Comparison of ENCODE assay signal across 10 cellular contexts in the genomic region with DNA sequence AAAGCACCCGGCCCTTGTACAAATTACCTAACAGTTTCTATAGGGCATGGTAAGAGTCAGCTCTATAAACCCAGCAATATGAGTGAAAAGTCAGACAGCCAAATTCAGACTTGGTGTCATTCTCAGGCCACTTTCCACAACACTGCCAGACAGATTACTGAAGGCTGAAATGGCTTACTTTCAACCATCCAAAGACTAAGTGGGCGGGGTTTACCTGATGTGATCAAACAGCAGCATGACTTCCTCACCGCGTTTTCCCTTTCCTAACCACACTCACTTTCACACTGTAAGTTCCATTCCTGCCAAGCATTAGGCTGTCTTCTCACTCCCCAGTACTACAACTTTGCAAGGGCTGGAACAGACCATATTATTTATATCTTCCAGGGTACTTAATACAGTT.
DNase-seq lines count a peak whose midpoint lies in the region; ATAC-seq and TF ChIP-seq lines count a peak whose summit lies in the region.
"Had no signal": no experiment of that assay in that cellular context is flagged by ENCODE, and none has a peak within 500 bp of the region (broad histone marks: within the 10 kb centered on the region; RNA-seq: fewer than 3 reads in every experiment).

No MANE protein-coding gene starts in this region.

- no peak overlapping the region for H2BK5ac ChIP-seq in trophoblast cell (ENCODE audit: low read depth, low read length, poor library complexity)

- no peaks in the 10 kb centered on the region for H3K4me1 ChIP-seq in trophoblast cell (ENCODE audit: control insufficient read depth in 1 of 2, insufficient read depth in 2 of 2, low read length in 2 of 2)

- no peaks in the 10 kb centered on the region for H3K36me3 ChIP-seq in trophoblast cell (ENCODE audit: control insufficient read depth in 1 of 2, insufficient read depth in 2 of 2, low read length in 2 of 2)

- no peak overlapping the region for H4K8ac ChIP-seq in trophoblast cell (ENCODE audit: low read depth, low read length)

- no peak overlapping the region for H4K12ac ChIP-seq in trophoblast cell (ENCODE audit: low read depth, low read length)

- H3K27ac ChIP-seq in trophoblast cell (ENCODE audit: low read depth, low read length) = no peak overlapping the region
- H3K27ac ChIP-seq: SK-N-MC had no signal

- H3K14ac ChIP-seq in trophoblast cell (ENCODE audit: low read length) = no peak overlapping the region

- H3K79me2 ChIP-seq in trophoblast cell (ENCODE audit: control insufficient read depth, insufficient read depth, low read length, poor library complexity) = no peaks in the 10 kb centered on the region

- H2BK120ac ChIP-seq in trophoblast cell (ENCODE audit: insufficient read depth, low read length, poor library complexity) = no peak overlapping the region

- no peak overlapping the region for H3K4me3 ChIP-seq in trophoblast cell (ENCODE audit: low read depth, low read length)
- H3K4me3 ChIP-seq: SK-N-MC had no signal

- TF ChIP-seq POLR2A in GM18505 (IDR thresholded peaks at IDR 0.05; ENCODE audit: borderline replicate concordance, extremely low read depth, insufficient read depth, insufficient read length) = no peak

- H3K27me3 ChIP-seq in trophoblast cell (ENCODE audit: insufficient read depth, low read length) = no peaks in the 10 kb centered on the region

- H2AFZ ChIP-seq in trophoblast cell (ENCODE audit: insufficient read depth, low read length, poor library complexity) = no peak overlapping the region

- no peak overlapping the region for H3K18ac ChIP-seq in trophoblast cell (ENCODE audit: low read length)

- no peak overlapping the region for H3K9ac ChIP-seq in trophoblast cell (ENCODE audit: low read length)

- H2BK12ac ChIP-seq in trophoblast cell (ENCODE audit: low read length) = no peak overlapping the region

- peak; percentile 85 for ATAC-seq in GM18505 (IDR thresholded peaks at IDR 0.05; ENCODE audit: unreplicated experiment)
- peak; percentile 74 for ATAC-seq in GM21515 (IDR thresholded peaks at IDR 0.05; ENCODE audit: unreplicated experiment)
- peak; percentile 57 for ATAC-seq in HG03469 (IDR thresholded peaks at IDR 0.05; ENCODE audit: unreplicated experiment)

- no peaks in the 10 kb centered on the region for H3K79me1 ChIP-seq in trophoblast cell (ENCODE audit: low read length)

- no peak overlapping the region for H3K4me2 ChIP-seq in trophoblast cell (ENCODE audit: low read length)

- H3K4ac ChIP-seq in trophoblast cell (ENCODE audit: low read depth, low read length) = no peak overlapping the region

- H4K91ac ChIP-seq in trophoblast cell (ENCODE audit: low read depth, low read length) = no peak overlapping the region

- no peaks in the 10 kb centered on the region for H3K9me3 ChIP-seq in trophoblast cell (ENCODE audit: insufficient read depth, low read depth, low read length)

- no CpG with 5 or more reads among the region's 4 CpGs for WGBS in trophoblast cell (ENCODE audit: extremely low coverage, insufficient coverage, insufficient read length)

- H2AK5ac ChIP-seq in trophoblast cell (ENCODE audit: low read length) = no peak overlapping the region

- no peak overlapping the region for H3K23ac ChIP-seq in trophoblast cell (ENCODE audit: low read length)

- DNase-seq in germinal center (ENCODE audit: low spot score) (peak; percentile 14), trophoblast cell (no peak), NCI-H1105 treated with DMSO at 0.1 percent for 48 hours (lab: John Stamatoyannopoulos, UW) (no peak), NCI-H2107 treated with DMSO at 0.1 percent for 48 hours (lab: John Stamatoyannopoulos, UW; ENCODE audit: unreplicated experiment) (no peak), SHP77 treated with DMSO at 0.1 percent for 48 hours (lab: John Stamatoyannopoulos, UW) (no peak)
- DNase-seq: hippocampal formation had no signal
